20 cellular contexts compared by ENCODE assay signal in genomic region chr5:79871721-79872120, GRCh38.
A peak's percentile ranks its signal among the peaks of the same experiment; 100 is the strongest.
DNase-seq lines count a peak whose midpoint lies in the region; ATAC-seq and TF ChIP-seq lines count a peak whose summit lies in the region.
"Had no signal": no experiment of that assay in that cellular context is flagged by ENCODE, and none has a peak within 500 bp of the region (broad histone marks: within the 10 kb centered on the region; RNA-seq: fewer than 3 reads in every experiment).

No MANE protein-coding gene starts in this region.

- H3K27ac Mint-ChIP-seq in activated CD8-positive, alpha-beta memory T cell treated with anti-CD3 and anti-CD28 coated beads, Interleukin-2, amount 10 ng/mL, durations not matched to agents 7 days and 5 days = no peak overlapping the region
- no peak overlapping the region for H3K27ac Mint-ChIP-seq in activated CD4-positive, alpha-beta T cell treated with anti-CD3 and anti-CD28 coated beads for 36 hours
- H3K27ac Mint-ChIP-seq: CD14-positive monocyte; CD4-positive, alpha-beta memory T cell; HFFc6 had no signal

- H3K36me3 ChIP-seq in esophagus muscularis mucosa = no peaks in the 10 kb centered on the region
- H3K36me3 ChIP-seq: BLaER1 had no signal

- no peak overlapping the region for H3K4me3 Mint-ChIP-seq in activated CD8-positive, alpha-beta memory T cell treated with anti-CD3 and anti-CD28 coated beads, Interleukin-2, amount 10 ng/mL, durations not matched to agents 7 days and 5 days
- H3K4me3 Mint-ChIP-seq in activated CD4-positive, alpha-beta T cell treated with anti-CD3 and anti-CD28 coated beads for 36 hours = no peak overlapping the region
- H3K4me3 Mint-ChIP-seq: CD14-positive monocyte; CD4-positive, alpha-beta memory T cell; HFFc6 had no signal

- no peak for TF ChIP-seq EP300 in esophagus muscularis mucosa (IDR thresholded peaks at IDR 0.05)

- peaks cover 23% of the 10 kb centered on the region for H3K27me3 Mint-ChIP-seq in activated CD8-positive, alpha-beta memory T cell treated with anti-CD3 and anti-CD28 coated beads, Interleukin-2, amount 10 ng/mL, durations not matched to agents 7 days and 5 days
- peaks cover 11% of the 10 kb centered on the region for H3K27me3 Mint-ChIP-seq in activated CD4-positive, alpha-beta T cell treated with anti-CD3 and anti-CD28 coated beads for 36 hours

- H3K9me3 ChIP-seq in esophagus muscularis mucosa = peaks cover 0 to 6% (median 0%) of the 10 kb centered on the region in 4 donors
- H3K9me3 ChIP-seq: A549 had no signal

- 82% methylated on average over 5 of the region's 5 CpGs for WGBS in esophagus muscularis mucosa

- no peak overlapping the region for H3K4me3 ChIP-seq in esophagus muscularis mucosa
- H3K4me3 ChIP-seq: A549, BLaER1 had no signal

- H3K4me1 ChIP-seq in esophagus muscularis mucosa = peaks cover 0 to 6% (median 2%) of the 10 kb centered on the region in 4 donors
- H3K4me1 ChIP-seq: A549 had no signal

- H3K9me3 Mint-ChIP-seq in activated CD8-positive, alpha-beta memory T cell treated with anti-CD3 and anti-CD28 coated beads, Interleukin-2, amount 10 ng/mL, durations not matched to agents 7 days and 5 days (ENCODE audit: low read depth) = no peaks in the 10 kb centered on the region
- H3K9me3 Mint-ChIP-seq in activated CD4-positive, alpha-beta T cell treated with anti-CD3 and anti-CD28 coated beads for 36 hours (ENCODE audit: low read depth) = no peaks in the 10 kb centered on the region
- H3K9me3 Mint-ChIP-seq: CD4-positive, alpha-beta memory T cell; HFFc6 had no signal

- CTCF ChIA-PET in activated CD8-positive, alpha-beta memory T cell treated with anti-CD3 and anti-CD28 coated beads, Interleukin-2, amount 10 ng/mL, durations not matched to agents 7 days and 5 days (lab: Charles Lee) = no interaction called here
- CTCF ChIA-PET in activated CD4-positive, alpha-beta T cell treated with anti-CD3 and anti-CD28 coated beads for 36 hours (lab: Charles Lee) = no interaction called here

- H3K27ac ChIP-seq in esophagus muscularis mucosa (replicated peaks in 1 of 4) = no peak overlapping the region
- H3K27ac ChIP-seq: 22Rv1, A549, BLaER1 had no signal

- no peaks in the 10 kb centered on the region for H3K36me3 Mint-ChIP-seq in activated CD8-positive, alpha-beta memory T cell treated with anti-CD3 and anti-CD28 coated beads, Interleukin-2, amount 10 ng/mL, durations not matched to agents 7 days and 5 days
- H3K36me3 Mint-ChIP-seq in activated CD4-positive, alpha-beta T cell treated with anti-CD3 and anti-CD28 coated beads for 36 hours (ENCODE audit: low read depth) = no peaks in the 10 kb centered on the region
- H3K36me3 Mint-ChIP-seq: CD14-positive monocyte; CD4-positive, alpha-beta memory T cell had no signal

- H3K27me3 ChIP-seq in esophagus muscularis mucosa = peaks cover 0 to 14% (median 0%) of the 10 kb centered on the region in 4 donors
- H3K27me3 ChIP-seq: BLaER1 had no signal

- intact Hi-C loops in esophagus muscularis mucosa (cut with DNase I) (no loop called here), left ventricle myocardium superior (cut with micrococcal nuclease) (no loop called here)
- intact Hi-C loops in activated CD4-positive, alpha-beta T cell treated with anti-CD3 and anti-CD28 coated beads for 36 hours (cut with DNase I, micrococcal nuclease) = no loop called here

- no peak for TF ChIP-seq CTCF in esophagus muscularis mucosa (IDR thresholded peaks at IDR 0.05)

- TF ChIP-seq POLR2A in esophagus muscularis mucosa (IDR thresholded peaks at IDR 0.05; ENCODE audit: low read depth) = no peak

- DNase-seq in activated CD8-positive, alpha-beta memory T cell treated with anti-CD3 and anti-CD28 coated beads, Interleukin-2, amount 10 ng/mL, durations not matched to agents 7 days and 5 days = peak; percentile 22
- DNase-seq in activated CD8-positive, alpha-beta memory T cell treated with anti-CD3 and anti-CD28 coated beads, Interleukin-2, amount 50 U/mL, for 48 hours = no peak
- DNase-seq in esophagus muscularis mucosa (ENCODE audit: extremely low spot score) (peak; percentile 74), left ventricle myocardium superior (no peak)
- DNase-seq in activated CD4-positive, alpha-beta T cell treated with anti-CD3 and anti-CD28 coated beads for 36 hours = no peak
- DNase-seq: CD4-positive, alpha-beta memory T cell; DMS153; DMS79; GDM1; GOT3; H7; HFFc6; IMR-90 had no signal

- no peaks in the 10 kb centered on the region for H3K4me1 Mint-ChIP-seq in activated CD8-positive, alpha-beta memory T cell treated with anti-CD3 and anti-CD28 coated beads, Interleukin-2, amount 10 ng/mL, durations not matched to agents 7 days and 5 days
- no peaks in the 10 kb centered on the region for H3K4me1 Mint-ChIP-seq in activated CD4-positive, alpha-beta T cell treated with anti-CD3 and anti-CD28 coated beads for 36 hours
- H3K4me1 Mint-ChIP-seq: CD14-positive monocyte; CD4-positive, alpha-beta memory T cell had no signal

- POLR2A ChIA-PET in activated CD4-positive, alpha-beta T cell treated with anti-CD3 and anti-CD28 coated beads for 36 hours (lab: Charles Lee) = no interaction called here

- ATAC-seq in activated CD8-positive, alpha-beta memory T cell treated with anti-CD3 and anti-CD28 coated beads, Interleukin-2, amount 10 ng/mL, durations not matched to agents 7 days and 5 days = no peak
- ATAC-seq in left ventricle myocardium superior = peak; percentile 41
- no peak for ATAC-seq in activated CD4-positive, alpha-beta T cell treated with anti-CD3 and anti-CD28 coated beads for 36 hours
- ATAC-seq in GM21423 (IDR thresholded peaks at IDR 0.05; ENCODE audit: unreplicated experiment) = no peak
- ATAC-seq in GM21526 (IDR thresholded peaks at IDR 0.05; ENCODE audit: low FRiP score, unreplicated experiment) = no peak
- ATAC-seq: A549, HCT116 had no signal

Comparison
In these comparisons a context has a peak if more than half of its experiments do, and no peak if none do; other contexts are left out.
1. DNase-seq: peak in activated CD8-positive, alpha-beta memory T cell treated with anti-CD3 and anti-CD28 coated beads, Interleukin-2, amount 10 ng/mL, durations not matched to agents 7 days and 5 days (single experiment) and esophagus muscularis mucosa (single experiment); none in activated CD8-positive, alpha-beta memory T cell treated with anti-CD3 and anti-CD28 coated beads, Interleukin-2, amount 50 U/mL, for 48 hours (single experiment), left ventricle myocardium superior (single experiment) and activated CD4-positive, alpha-beta T cell treated with anti-CD3 and anti-CD28 coated beads for 36 hours (single experiment).